ENCODE assay signal across 23 cellular contexts in the genomic region with DNA sequence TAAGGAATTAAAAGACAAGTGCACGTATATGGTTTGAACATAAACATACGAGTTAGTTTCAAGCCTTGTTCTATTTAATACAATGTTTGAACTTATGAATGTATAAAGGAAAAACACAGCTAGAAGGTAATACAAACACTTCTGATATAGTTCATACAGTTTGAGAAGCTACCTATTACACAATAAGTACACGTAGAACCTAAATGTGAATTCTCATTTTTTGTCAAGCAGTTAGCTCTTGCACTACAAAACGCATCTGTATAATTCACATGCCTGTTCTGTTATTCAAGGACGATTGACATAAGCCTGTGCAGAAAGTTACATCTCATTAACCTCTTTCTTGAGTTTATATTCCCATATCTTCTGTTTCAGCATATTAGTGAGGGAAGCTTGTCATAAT. TPM values are rescaled to one million over a fixed set of nuclear protein-coding genes. Genes with fewer than 3 reads are reported as not detected.
"Had no signal": no experiment of that assay in that cellular context is flagged by ENCODE, and none has a peak within 500 bp of the region (broad histone marks: within the 10 kb centered on the region; RNA-seq: fewer than 3 reads in every experiment).

No MANE protein-coding gene starts in this region.

- FAIRE-seq: islet of Langerhans had no signal

- DNase-seq: effector CD8-positive, alpha-beta T cell; foreskin melanocyte; heart right ventricle; mammary epithelial cell; mucosa of descending colon; naive thymus-derived CD8-positive, alpha-beta T cell; occipital lobe; psoas muscle; retina; spleen; stimulated activated CD4-positive, alpha-beta T cell treated with anti-CD3 and anti-CD28 coated beads, Interleukin-15, amount 100 ng/mL, for 24 hours; stimulated activated CD4-positive, alpha-beta T cell treated with anti-CD3 and anti-CD28 coated beads, Interleukin-1b, Interleukin-23, amount 100 ng/mL, for 48 hours; stimulated activated CD4-positive, alpha-beta T cell treated with anti-CD3 and anti-CD28 coated beads, Interleukin-4, amount 100 ng/mL, for 4 hours; stimulated activated naive B cell treated with anti-CD40 and anti-IgM and Interleukin-4, amounts not matched to agents 10 μg/mL and 1 μg/mL and 100 μg/mL, for 72 hours; stimulated activated naive CD8-positive, alpha-beta T cell treated with anti-CD3 and anti-CD28 coated beads, Interleukin-15, amount 100 ng/mL, for 72 hours; testis had no signal

- H3K36me3 ChIP-seq: heart right ventricle, spleen, tibial nerve had no signal

- H3K9me3 ChIP-seq: heart right ventricle, mucosa of descending colon, psoas muscle, spleen, testis, tibial nerve had no signal

- H3K4me1 ChIP-seq: parathyroid adenoma, testis had no signal

- H3K4me3 Mint-ChIP-seq: naive thymus-derived CD8-positive, alpha-beta T cell; stimulated activated naive B cell treated with anti-CD40 and anti-IgM and Interleukin-4, amounts not matched to agents 10 μg/mL and 1 μg/mL and 100 μg/mL, for 72 hours; stimulated activated naive CD8-positive, alpha-beta T cell treated with anti-CD3 and anti-CD28 coated beads, Interleukin-15, amount 100 ng/mL, for 72 hours had no signal

- H3K27ac ChIP-seq: coronary artery, heart right ventricle, parathyroid adenoma, psoas muscle, spleen, testis, tibial nerve had no signal

- H3K27me3 ChIP-seq: testis, tibial nerve had no signal

- H3K36me3 Mint-ChIP-seq: stimulated activated naive B cell treated with anti-CD40 and anti-IgM and Interleukin-4, amounts not matched to agents 10 μg/mL and 1 μg/mL and 100 μg/mL, for 72 hours had no signal

- H3K27ac Mint-ChIP-seq: naive thymus-derived CD8-positive, alpha-beta T cell; stimulated activated naive B cell treated with anti-CD40 and anti-IgM and Interleukin-4, amounts not matched to agents 10 μg/mL and 1 μg/mL and 100 μg/mL, for 72 hours; stimulated activated naive CD8-positive, alpha-beta T cell treated with anti-CD3 and anti-CD28 coated beads, Interleukin-15, amount 100 ng/mL, for 72 hours had no signal

- ATAC-seq: heart right ventricle; left lobe of liver; mucosa of descending colon; naive thymus-derived CD8-positive, alpha-beta T cell; psoas muscle; sciatic nerve; stimulated activated naive B cell treated with anti-CD40 and anti-IgM and Interleukin-4, amounts not matched to agents 10 μg/mL and 1 μg/mL and 100 μg/mL, for 72 hours; stimulated activated naive CD8-positive, alpha-beta T cell treated with anti-CD3 and anti-CD28 coated beads, Interleukin-15, amount 100 ng/mL, for 72 hours had no signal

- H3K4me3 ChIP-seq: coronary artery, heart right ventricle, mucosa of descending colon, psoas muscle, spleen, testis, tibial nerve had no signal

- H3K9ac ChIP-seq: parathyroid adenoma had no signal

- H3K9me3 Mint-ChIP-seq: stimulated activated naive B cell treated with anti-CD40 and anti-IgM and Interleukin-4, amounts not matched to agents 10 μg/mL and 1 μg/mL and 100 μg/mL, for 72 hours; stimulated activated naive CD8-positive, alpha-beta T cell treated with anti-CD3 and anti-CD28 coated beads, Interleukin-15, amount 100 ng/mL, for 72 hours had no signal

RNA-seq across cellular contexts. Expression of gene LRP1B, which starts 2.7 kb away (rescaled TPM):
- total RNA-seq: glomerular endothelial cell; naive thymus-derived CD8-positive, alpha-beta T cell had no signal
- polyA plus RNA-seq: naive thymus-derived CD8-positive, alpha-beta T cell had no signal
